8 cellular contexts compared by ENCODE assay signal in genomic region chr5:139658501-139658927, GRCh38. TPM values are rescaled to one million over a fixed set of nuclear protein-coding genes. Genes with fewer than 3 reads are reported as not detected.
DNase-seq lines count a peak whose midpoint lies in the region; ATAC-seq and TF ChIP-seq lines count a peak whose summit lies in the region.

No MANE protein-coding gene starts in this region.

- TF ChIP-seq CTCF in cardiac muscle cell (IDR thresholded peaks at IDR 0.05; ENCODE audit: low read depth, low read length) (no peak), vagina (IDR thresholded peaks at IDR 0.05) (no peak)

- H3K36me3 ChIP-seq in cardiac muscle cell (no peaks in the 10 kb centered on the region), mucosa of rectum (ENCODE audit: control insufficient read depth in 2 of 2, insufficient read depth in 2 of 2, low read length in 2 of 2) (peaks cover 0 to 2% of the 10 kb centered on the region in 2 donors), vagina (no peaks in the 10 kb centered on the region)

- intact Hi-C loops in cardiac septum (cut with DNase I), result no loop called here
- intact Hi-C loops in vagina (cut with DNase I), result no loop called here

- H3K4me1 ChIP-seq in cardiac muscle cell (ENCODE audit: low read depth) (peaks cover 64% of the 10 kb centered on the region), mucosa of rectum (ENCODE audit: control insufficient read depth in 2 of 2, insufficient read depth in 2 of 2, low read length in 2 of 2) (peaks cover 55 to 57% of the 10 kb centered on the region in 2 donors), vagina (peaks cover 97% of the 10 kb centered on the region)

- H3K4me3 ChIP-seq in cardiac muscle cell (no peak overlapping the region), mucosa of rectum (ENCODE audit: low read length in 2 of 2) (no peak overlapping the region), vagina (peak overlapping the region; percentile 29 to 48)

- no peak for TF ChIP-seq POLR2A in vagina (IDR thresholded peaks at IDR 0.05)

- H3K27me3 ChIP-seq in cardiac muscle cell (no peaks in the 10 kb centered on the region), mucosa of rectum (ENCODE audit: control insufficient read depth in 2 of 2, insufficient read depth in 2 of 2, low read length in 2 of 2) (no peaks in the 10 kb centered on the region), vagina (no peaks in the 10 kb centered on the region)

- H3K9me3 ChIP-seq in cardiac muscle cell (ENCODE audit: low read depth), result no peaks in the 10 kb centered on the region
- no peaks in the 10 kb centered on the region for H3K9me3 ChIP-seq in mucosa of rectum (ENCODE audit: control insufficient read depth in 2 of 2, low read length in 2 of 2)
- no peaks in the 10 kb centered on the region for H3K9me3 ChIP-seq in vagina

- DNase-seq in cardiac muscle cell (ENCODE audit: low read depth in 1 of 2, low spot score in 1 of 2) (peak in 1 of 2 donors; percentile 60), cardiac septum (ENCODE audit: low spot score) (no peak), vagina (ENCODE audit: extremely low spot score in 2 of 2) (no peak), mucosa of gallbladder (ENCODE audit: low spot score) (no peak), NCI-H187 (lab: John Stamatoyannopoulos, UW) (no peak)

- H3K27ac ChIP-seq in cardiac muscle cell (peak overlapping the region; percentile 99), cingulate gyrus (ENCODE audit: low read depth, low read length) (peak overlapping the region; percentile 98), mucosa of rectum (ENCODE audit: low read depth in 2 of 2, low read length in 2 of 2) (peak overlapping the region; percentile 78 to 87), vagina (peak overlapping the region; percentile 95)

- H3K9ac ChIP-seq in mucosa of rectum (ENCODE audit: low read depth in 1 of 2, low read length in 2 of 2), result peak overlapping the region in 1 of 2 donors; percentile 36

- ATAC-seq in HG03571 (IDR thresholded peaks at IDR 0.05; ENCODE audit: unreplicated experiment), result no peak

RNA-seq across cellular contexts. Expression of gene CXXC5, which starts 10.4 kb away (rescaled TPM):
- total RNA-seq in cardiac muscle cell (91.9 and 122 TPM in 2 replicates), cardiac septum (49.3 TPM), vagina (51.8 TPM), mucosa of gallbladder (71.7 TPM)
- 70.4 and 79.4 TPM in 2 replicates for polyA plus RNA-seq in cardiac muscle cell

Comparison
In these comparisons a context has a peak if more than half of its experiments do, and no peak if none do; other contexts are left out.
1. H3K4me3 ChIP-seq: peak in vagina (2 of 2); none in cardiac muscle cell (single experiment) and mucosa of rectum (0 of 2).
2. Peak in every context shown above with its lines, with median percentiles within 50 percentile points of each other: H3K27ac ChIP-seq.